In genomic region chr17:19755821-19756510, GRCh38 we compare ENCODE assay signal across 21 cellular contexts. TPM values are rescaled to one million over a fixed set of nuclear protein-coding genes. Genes with fewer than 3 reads are reported as not detected.
A peak's percentile ranks its signal among the peaks of the same experiment; 100 is the strongest.
DNase-seq lines count a peak whose midpoint lies in the region; ATAC-seq and TF ChIP-seq lines count a peak whose summit lies in the region.
"Had no signal": no experiment of that assay in that cellular context is flagged by ENCODE, and none has a peak within 500 bp of the region (broad histone marks: within the 10 kb centered on the region; RNA-seq: fewer than 3 reads in every experiment).

No MANE protein-coding gene starts in this region.

- no peak overlapping the region for H3K14ac ChIP-seq in H9 (ENCODE audit: insufficient read depth, low read length)

- H3K79me1 ChIP-seq in H9 (ENCODE audit: insufficient read depth, low read depth, low read length, poor library complexity, severe bottlenecking), result no peaks in the 10 kb centered on the region

- 85% methylated on average over 11 of the region's 11 CpGs for WGBS in smooth muscle cell (ENCODE audit: low lambda C conversion rate)
- no CpG with 5 or more reads among the region's 11 CpGs for WGBS in H9 (ENCODE audit: extremely low coverage, insufficient read length, low lambda C conversion rate)

- H2AK5ac ChIP-seq in H9 (ENCODE audit: insufficient read length, low read length), result no peak overlapping the region

- DNase-seq in GM13976 (ENCODE audit: low spot score), result peak; percentile 83
- no peak for DNase-seq in activated B cell treated with CpG ODN at 0.5 μM for 24 hours
- no peak for DNase-seq in smooth muscle cell (lab: John Stamatoyannopoulos, UW; ENCODE audit: unreplicated experiment)
- DNase-seq in cerebellar cortex (ENCODE audit: low spot score), result no peak
- DNase-seq in H9, result no peak
- no peak for DNase-seq in occipital lobe (lab: John Stamatoyannopoulos, UW)
- DNase-seq in NCI-H2196 treated with DMSO at 0.1 percent for 48 hours (lab: John Stamatoyannopoulos, UW; ENCODE audit: unreplicated experiment), result no peak
- DNase-seq: activated CD4-positive, alpha-beta T cell treated with anti-CD3 and anti-CD28 coated beads for 36 hours; activated naive CD4-positive, alpha-beta T cell treated with Interleukin-2 at 50 U/mL for 16 hours; AML-193; Calu3; foreskin fibroblast; NCI-H187 treated with DMSO at 0.1 percent for 48 hours; NCI-H510A treated with DMSO at 0.1 percent for 48 hours; SJCRH30; stimulated activated CD4-positive, alpha-beta T cell treated with anti-CD3 and anti-CD28 coated beads, Interleukin-2, amount 100 ng/mL, for 48 hours had no signal

- no peak overlapping the region for H4K8ac ChIP-seq in H9 (replicated peaks; ENCODE audit: insufficient read length, low read depth, low read length)

- ATAC-seq in HG02588 (IDR thresholded peaks at IDR 0.05; ENCODE audit: unreplicated experiment) (peak; percentile 48), activated B cell treated with CpG ODN at 0.5 μM for 24 hours (ENCODE audit: low read depth) (peak; percentile 37)
- ATAC-seq: activated CD4-positive, alpha-beta T cell treated with anti-CD3 and anti-CD28 coated beads for 36 hours; pancreas had no signal

- no peaks in the 10 kb centered on the region for H4K20me1 ChIP-seq in smooth muscle cell (ENCODE audit: low read depth)
- H4K20me1 ChIP-seq in H9 (ENCODE audit: control insufficient read depth, insufficient read depth, insufficient read length), result no peaks in the 10 kb centered on the region

- no peaks in the 10 kb centered on the region for H3K36me3 Mint-ChIP-seq in activated B cell treated with CpG ODN at 0.5 μM for 24 hours (ENCODE audit: low read depth)
- H3K36me3 Mint-ChIP-seq in H9 (ENCODE audit: insufficient read depth in 1 of 3, low read depth in 3 of 3), result no peaks in the 10 kb centered on the region

- H3K4me3 ChIP-seq in smooth muscle cell, result no peak overlapping the region
- H3K4me3 ChIP-seq: coronary artery, pancreas, SJCRH30, thoracic aorta had no signal

- H2AFZ ChIP-seq in smooth muscle cell (ENCODE audit: low read depth), result no peak overlapping the region
- no peak overlapping the region for H2AFZ ChIP-seq in H9 (ENCODE audit: low read length)

- H3K36me3 ChIP-seq in smooth muscle cell (ENCODE audit: low read depth), result no peaks in the 10 kb centered on the region
- H3K36me3 ChIP-seq: pancreas, SJCRH30, thoracic aorta had no signal

- no peak overlapping the region for H3K23ac ChIP-seq in H9 (ENCODE audit: insufficient read length, low read depth, low read length)

- H4K5ac ChIP-seq in H9 (ENCODE audit: insufficient read length, low read depth, low read length), result no peak overlapping the region

- H3F3A ChIP-seq in smooth muscle cell (ENCODE audit: low read depth), result no peaks in the 10 kb centered on the region

- H3K9me3 ChIP-seq in smooth muscle cell (replicated peaks; ENCODE audit: low read depth), result no peaks in the 10 kb centered on the region
- H3K9me3 ChIP-seq in H9 (ENCODE audit: control insufficient read depth, low read depth, low read length), result no peaks in the 10 kb centered on the region
- H3K9me3 ChIP-seq: pancreas, SJCRH30, thoracic aorta had no signal

- H4K91ac ChIP-seq in H9 (ENCODE audit: insufficient read length, low read depth, low read length), result no peak overlapping the region

- H2BK5ac ChIP-seq in H9 (ENCODE audit: insufficient read length, low read length), result no peak overlapping the region

- no peak overlapping the region for H2BK20ac ChIP-seq in H9 (ENCODE audit: low read depth, low read length, poor library complexity, severe bottlenecking)

- no peak overlapping the region for H3K4ac ChIP-seq in H9 (ENCODE audit: low read depth, low read length)

- no peak overlapping the region for H2BK15ac ChIP-seq in H9 (ENCODE audit: low read depth, low read length)

- H3K79me2 ChIP-seq in smooth muscle cell (ENCODE audit: low read depth) (no peaks in the 10 kb centered on the region), H9 (ENCODE audit: insufficient read depth, low read length) (no peaks in the 10 kb centered on the region)

- CTCF ChIA-PET in activated B cell treated with CpG ODN at 0.5 μM for 24 hours (lab: Charles Lee), result interaction anchor here (0.7 to 4.5 kb wide), 6 partner anchors 8 to 393 kb away, joined by 3 to 33 read pairs (median 6); partner anchors contain the start of genes B9D1 and MAPK7

- peak overlapping the region; percentile 64 for H3K4me3 Mint-ChIP-seq in activated B cell treated with CpG ODN at 0.5 μM for 24 hours
- no peak overlapping the region for H3K4me3 Mint-ChIP-seq in H9
- H3K4me3 Mint-ChIP-seq: activated CD4-positive, alpha-beta T cell treated with anti-CD3 and anti-CD28 coated beads for 36 hours had no signal

- H3K18ac ChIP-seq in H9 (ENCODE audit: insufficient read length, low read depth, low read length), result no peak overlapping the region

- H3K27me3 ChIP-seq in smooth muscle cell (ENCODE audit: low read depth) (no peaks in the 10 kb centered on the region), H9 (ENCODE audit: insufficient read depth, low read length) (no peaks in the 10 kb centered on the region)
- H3K27me3 ChIP-seq: pancreas had no signal

- peak overlapping the region; percentile 83 for H3K27ac Mint-ChIP-seq in activated B cell treated with CpG ODN at 0.5 μM for 24 hours
- peak overlapping the region in 1 of 3 experiments; percentile 66; a peak in 1 of 7 replicates for H3K27ac Mint-ChIP-seq in H9
- H3K27ac Mint-ChIP-seq: activated CD4-positive, alpha-beta T cell treated with anti-CD3 and anti-CD28 coated beads for 36 hours had no signal

- H3K4me1 Mint-ChIP-seq in activated B cell treated with CpG ODN at 0.5 μM for 24 hours (peaks cover 45% of the 10 kb centered on the region), H9 (peaks cover 4 to 10% of the 10 kb centered on the region in 2 experiments; a peak in 3 of 4 replicates)

- H3K9me3 Mint-ChIP-seq in activated B cell treated with CpG ODN at 0.5 μM for 24 hours (no peaks in the 10 kb centered on the region), H9 (no peaks in the 10 kb centered on the region; a peak in 1 of 5 replicates)

- in situ Hi-C loops in GM13976 (cut with MboI; ENCODE audit: low sequenced_read_pairs, unreplicated experiment), result no loop called here

- no peaks in the 10 kb centered on the region for H3K23me2 ChIP-seq in H9 (ENCODE audit: insufficient read length, low read depth, low read length, poor library complexity, severe bottlenecking)

- no peak overlapping the region for H2BK12ac ChIP-seq in H9 (ENCODE audit: insufficient read length, low read depth, low read length)

- H2BK120ac ChIP-seq in H9 (ENCODE audit: low read depth, low read length, poor library complexity, severe bottlenecking), result no peak overlapping the region

- POLR2A ChIA-PET in activated B cell treated with CpG ODN at 0.5 μM for 24 hours (lab: Charles Lee), result interaction anchor here (0.5 to 2.1 kb wide), 3 partner anchors 8 to 247 kb away, joined by 3 to 15 read pairs (median 4); partner anchors contain the start of gene ALDH3A2

- no peaks in the 10 kb centered on the region for H3K4me1 ChIP-seq in smooth muscle cell (ENCODE audit: low read depth)
- H3K4me1 ChIP-seq in H9 (ENCODE audit: insufficient read depth, low read length), result no peaks in the 10 kb centered on the region
- H3K4me1 ChIP-seq: pancreas, SJCRH30 had no signal

- H3K56ac ChIP-seq in H9 (ENCODE audit: insufficient read length, low read depth, low read length), result no peak overlapping the region

- H3K9ac ChIP-seq in smooth muscle cell (ENCODE audit: low read depth), result peak overlapping the region; percentile 50
- no peak overlapping the region for H3K9ac ChIP-seq in H9 (ENCODE audit: extremely low read depth, insufficient read length, low read length)

- H3K27ac ChIP-seq in smooth muscle cell (ENCODE audit: low read depth) (peak overlapping the region; percentile 50), H9 (ENCODE audit: insufficient read length, low read depth, low read length) (no peak overlapping the region)
- H3K27ac ChIP-seq: coronary artery, pancreas, SJCRH30 had no signal

- H3T11ph ChIP-seq in H9 (ENCODE audit: low read length), result no peak overlapping the region

- H3K27me3 Mint-ChIP-seq in activated B cell treated with CpG ODN at 0.5 μM for 24 hours (peaks cover 7% of the 10 kb centered on the region), H9 (ENCODE audit: low read depth) (peaks cover 4% of the 10 kb centered on the region)
- H3K27me3 Mint-ChIP-seq: activated CD4-positive, alpha-beta T cell treated with anti-CD3 and anti-CD28 coated beads for 36 hours had no signal

- intact Hi-C loops in activated B cell treated with CpG ODN at 0.5 μM for 24 hours (cut with micrococcal nuclease), result loop anchor here (2.0 to 5.0 kb wide), 2 partner anchors 107 to 379 kb away; partner anchors contain the start of genes ALDH3A2 and MAPK7

- H3K4me2 ChIP-seq in smooth muscle cell (peak overlapping the region; percentile 52), H9 (ENCODE audit: insufficient read depth, insufficient read length, low read length) (no peak overlapping the region)

- TF ChIP-seq CTCF in GM13976 (IDR thresholded peaks at IDR 0.05; ENCODE audit: borderline replicate concordance, control extremely low read depth, extremely low read depth, insufficient read depth, missing control alignments) (no peak), activated B cell treated with CpG ODN at 0.5 μM for 24 hours (IDR thresholded peaks at IDR 0.05) (no peak), smooth muscle cell (IDR thresholded peaks at IDR 0.05; ENCODE audit: borderline replicate concordance, insufficient read depth, poor library complexity, severe bottlenecking) (no peak), H9 (conservative IDR thresholded peaks at IDR 0.05) (no peak)

RNA-seq across cellular contexts. Expression of gene ALDH3A1, which starts 7.9 kb away (rescaled TPM):
- not detected in 2 replicates for total RNA-seq in activated B cell treated with CpG ODN at 0.5 μM for 24 hours
- total RNA-seq in smooth muscle cell, result 0.18 TPM in 1 of 2 replicates, not detected in the other
- polyA plus RNA-seq in smooth muscle cell, result not detected in 2 replicates
- 0.31 and 0.39 TPM in 2 replicates for total RNA-seq in H9 (2021)
- total RNA-seq in occipital lobe, result 0.31 TPM
- total RNA-seq: activated CD4-positive, alpha-beta T cell treated with anti-CD3 and anti-CD28 coated beads for 36 hours; SJCRH30 had no signal

RNA-seq across cellular contexts. Expression of gene SLC47A2, which starts 39.6 kb away (rescaled TPM):
- not detected in 2 replicates for total RNA-seq in activated B cell treated with CpG ODN at 0.5 μM for 24 hours
- not detected in 2 replicates for total RNA-seq in smooth muscle cell
- 0.33 TPM in 1 of 2 replicates, not detected in the other for polyA plus RNA-seq in smooth muscle cell
- total RNA-seq in H9 (2021), result not detected in 2 replicates
- total RNA-seq in occipital lobe, result 1.9 TPM
- total RNA-seq: activated CD4-positive, alpha-beta T cell treated with anti-CD3 and anti-CD28 coated beads for 36 hours; Calu3; left cardiac atrium; pancreas; SJCRH30; thoracic aorta had no signal
- polyA plus RNA-seq: pancreas had no signal
